In genomic region chr2:9843229-9844035, GRCh38 we compare ENCODE assay signal across 8 cellular contexts. TPM values are rescaled to one million over a fixed set of nuclear protein-coding genes. Genes with fewer than 3 reads are reported as not detected.
DNase-seq lines count a peak whose midpoint lies in the region; ATAC-seq and TF ChIP-seq lines count a peak whose summit lies in the region.

Gene TAF1B, plus strand, starts transcription at chr2:9843474. Its CDS starts 68 bp downstream, at chr2:9843542.

- no peaks in the 10 kb centered on the region for H3K9me3 ChIP-seq in BE2C

- peak; percentile 80 for ATAC-seq in HG03442 (IDR thresholded peaks at IDR 0.05; ENCODE audit: unreplicated experiment)

- H3K4me3 ChIP-seq in BE2C (ENCODE audit: low read depth, low read length) (peak within 1 kb of the TSS; percentile 85), choroid plexus epithelial cell (ENCODE audit: low read depth, low read length) (peak within 1 kb of the TSS; percentile 81)

- peaks cover 27% of the 10 kb centered on the region for H3K36me3 ChIP-seq in BE2C

- TF ChIP-seq CTCF in BE2C (IDR thresholded peaks at IDR 0.05; ENCODE audit: low read depth, low read length) = no peak
- TF ChIP-seq CTCF in choroid plexus epithelial cell (conservative IDR thresholded peaks at IDR 0.05; ENCODE audit: low read depth, low read length) = peak; percentile 39

- H3K27ac ChIP-seq in layer of hippocampus (ENCODE audit: low read depth, low read length) = peak within 1 kb of the TSS; percentile 63

- H3K27me3 ChIP-seq in BE2C = no peaks in the 10 kb centered on the region
- no peaks in the 10 kb centered on the region for H3K27me3 ChIP-seq in layer of hippocampus (ENCODE audit: control insufficient read depth, insufficient read depth, low read length)

- DNase-seq in BE2C = peak; percentile 94
- DNase-seq in GM19238 (ENCODE audit: insufficient read length, low spot score) = peak; percentile 88
- DNase-seq in NCI-H510A treated with DMSO at 0.1 percent for 48 hours (lab: John Stamatoyannopoulos, UW) = peak; percentile 88
- peak; percentile 75 to 83 for DNase-seq in activated CD4-positive, alpha-beta T cell treated with anti-CD3 and anti-CD28 coated beads for 24 hours (ENCODE audit: low read depth in 2 of 2)
- peak; percentile 94 for DNase-seq in choroid plexus epithelial cell (ENCODE audit: low read depth)
- DNase-seq in stimulated activated CD4-positive, alpha-beta T cell treated with anti-CD3 and anti-CD28 coated beads, Interleukin-1b, Interleukin-23, amount 100 ng/mL, for 4 hours (ENCODE audit: low read depth in 2 of 2) = peak; percentile 71 to 81

- H3K4me1 ChIP-seq in BE2C = no peaks in the 10 kb centered on the region

RNA-seq across cellular contexts. Expression of gene TAF1B, which starts in this region (rescaled TPM):
- polyA plus RNA-seq in BE2C (2012; ENCODE audit: insufficient read depth, insufficient read length, low read depth) = 8.5 TPM

Comparison
In these comparisons a context has a peak if more than half of its experiments do, and no peak if none do; other contexts are left out.
1. Peak in every context shown above with its lines: DNase-seq, ATAC-seq, H3K4me3 ChIP-seq and H3K27ac ChIP-seq.